ENCODE assay signal across 11 cellular contexts in genomic region chr17:40498281-40499084, GRCh38. TPM values are rescaled to one million over a fixed set of nuclear protein-coding genes. Genes with fewer than 3 reads are reported as not detected.
DNase-seq lines count a peak whose midpoint lies in the region; ATAC-seq and TF ChIP-seq lines count a peak whose summit lies in the region.
"Had no signal": no experiment of that assay in that cellular context is flagged by ENCODE, and none has a peak within 500 bp of the region (broad histone marks: within the 10 kb centered on the region; RNA-seq: fewer than 3 reads in every experiment).

No MANE protein-coding gene starts in this region.

- no peak for ATAC-seq in PC-3
- ATAC-seq in HG03457 (IDR thresholded peaks at IDR 0.05; ENCODE audit: unreplicated experiment) = no peak

- TF ChIP-seq CTCF in HFFc6 (IDR thresholded peaks at IDR 0.05) = no peak
- no peak for TF ChIP-seq CTCF in PC-3 (conservative IDR thresholded peaks at IDR 0.05; ENCODE audit: low read depth, low read length)
- no peak for TF ChIP-seq CTCF in suprapubic skin (IDR thresholded peaks at IDR 0.05)

- intact Hi-C loops in PC-3 (cut with micrococcal nuclease) = loop anchor here (2.0 kb wide), 1 partner anchor 18 kb away; no protein-coding TSS in a partner anchor

- H3K36me3 ChIP-seq in PC-3 (ENCODE audit: low read depth, low read length) (peaks cover 53% of the 10 kb centered on the region), iPS-20b (ENCODE audit: insufficient read depth, low read depth, low read length) (no peaks in the 10 kb centered on the region), suprapubic skin (peaks cover 13% of the 10 kb centered on the region)

- peak overlapping the region; percentile 65 for H3K27ac Mint-ChIP-seq in HFFc6
- H3K27ac Mint-ChIP-seq: activated T-helper 1 cell treated with anti-CD3 and anti-CD28 coated beads, Interleukin-12 subunit alpha, Interleukin-12 subunit beta, Interleukin-2, Interleukin-4 antibody, amounts not matched to agents 30 ng/mL and 10 ng/mL and 1 ng/mL, durations not matched to agents 14 hours and 24 hours and 36 hours had no signal

- no TSS peak for BruUV-seq in PC-3 (replicated peaks; lab: Mats Ljungman, UMichigan)

- H3K36me3 Mint-ChIP-seq in HFFc6 (ENCODE audit: low read depth) = no peaks in the 10 kb centered on the region

- H3K27me3 Mint-ChIP-seq in HFFc6 (ENCODE audit: insufficient read depth) = peaks cover 5% of the 10 kb centered on the region; the same call in 1 of the 2 replicates

- no peaks in the 10 kb centered on the region for H3K9me3 Mint-ChIP-seq in HFFc6
- H3K9me3 Mint-ChIP-seq: activated T-helper 1 cell treated with anti-CD3 and anti-CD28 coated beads, Interleukin-12 subunit alpha, Interleukin-12 subunit beta, Interleukin-2, Interleukin-4 antibody, amounts not matched to agents 30 ng/mL and 10 ng/mL and 1 ng/mL, durations not matched to agents 14 hours and 24 hours and 36 hours had no signal

- H3K9me3 ChIP-seq in PC-3 (ENCODE audit: low read length) (no peaks in the 10 kb centered on the region), iPS-20b (ENCODE audit: insufficient read depth, low read depth, low read length) (no peaks in the 10 kb centered on the region), suprapubic skin (no peaks in the 10 kb centered on the region)

- no peaks in the 10 kb centered on the region for H3K9me2 ChIP-seq in PC-3 (replicated peaks; ENCODE audit: low read length)

- peaks cover 39% of the 10 kb centered on the region for H3K4me1 Mint-ChIP-seq in HFFc6 (ENCODE audit: low read depth)

- H3K4me3 ChIP-seq in PC-3 (ENCODE audit: low read length) (peak overlapping the region; percentile 81), iPS-20b (ENCODE audit: low read length) (no peak overlapping the region), suprapubic skin (peak overlapping the region; percentile 59)

- H3K9ac ChIP-seq in PC-3 (ENCODE audit: low read length) (peak overlapping the region; percentile 46), iPS-20b (ENCODE audit: low read depth, low read length) (peak overlapping the region; percentile 16; the same call in 1 of the 2 replicates)

- CTCF ChIA-PET in PC-3 (lab: Charles Lee) = interaction anchor here (1.0 kb wide), 1 partner anchor 61 kb away, joined by 3 read pairs; no protein-coding TSS in a partner anchor

- H3F3A ChIP-seq in PC-3 (ENCODE audit: low read length, unreplicated experiment) = peaks cover 7% of the 10 kb centered on the region

- DNase-seq in HFFc6 (no peak), PC-3 (no peak), suprapubic skin (ENCODE audit: low spot score in 2 of 2) (no peak), NCI-H2227 treated with DMSO at 0.1 percent for 48 hours (lab: John Stamatoyannopoulos, UW) (no peak)
- no peak for DNase-seq in activated CD4-positive, alpha-beta T cell treated with anti-CD3 and anti-CD28 coated beads for 1 hour
- DNase-seq: foreskin melanocyte, MM.1S, RPMI8226 had no signal

- peaks cover 81% of the 10 kb centered on the region for H3K79me2 ChIP-seq in PC-3 (ENCODE audit: low read length)

- H3K27ac ChIP-seq in PC-3 (ENCODE audit: low read length) = peak overlapping the region; percentile 54
- peak overlapping the region; percentile 32 for H3K27ac ChIP-seq in iPS-20b (ENCODE audit: low read length)
- peak overlapping the region; percentile 91 for H3K27ac ChIP-seq in suprapubic skin

- H3K4me1 ChIP-seq in PC-3 (ENCODE audit: insufficient read depth, low read length) (peaks cover 45% of the 10 kb centered on the region), iPS-20b (ENCODE audit: insufficient read depth, low read length) (peaks cover 14% of the 10 kb centered on the region; the same call in 1 of the 2 replicates), suprapubic skin (peaks cover 61% of the 10 kb centered on the region)

- peak overlapping the region; percentile 90 for H3K4me2 ChIP-seq in PC-3 (ENCODE audit: low read length)

- H3K4me3 Mint-ChIP-seq in HFFc6 = no peak overlapping the region
- H3K4me3 Mint-ChIP-seq: activated T-helper 1 cell treated with anti-CD3 and anti-CD28 coated beads, Interleukin-12 subunit alpha, Interleukin-12 subunit beta, Interleukin-2, Interleukin-4 antibody, amounts not matched to agents 30 ng/mL and 10 ng/mL and 1 ng/mL, durations not matched to agents 14 hours and 24 hours and 36 hours had no signal

- TF ChIP-seq EP300 in suprapubic skin (IDR thresholded peaks at IDR 0.05) = no peak

- TF ChIP-seq POLR2A in suprapubic skin (IDR thresholded peaks at IDR 0.05) = no peak

- H3K27me3 ChIP-seq in PC-3 (ENCODE audit: low read length) = no peaks in the 10 kb centered on the region
- no peaks in the 10 kb centered on the region for H3K27me3 ChIP-seq in iPS-20b (ENCODE audit: insufficient read depth, low read length)
- no peaks in the 10 kb centered on the region for H3K27me3 ChIP-seq in suprapubic skin

- 53% methylated on average over 9 of the region's 9 CpGs for WGBS in suprapubic skin

- POLR2A ChIA-PET in PC-3 (lab: Charles Lee; ENCODE audit: unreplicated experiment) = no interaction called here

- H4K20me1 ChIP-seq in PC-3 (ENCODE audit: low read length) = peaks cover 31% of the 10 kb centered on the region; the same call in 1 of the 2 replicates

- no peak overlapping the region for H2AFZ ChIP-seq in PC-3 (ENCODE audit: low read length)

RNA-seq across cellular contexts. Expression of gene TNS4, which starts 2.9 kb away (rescaled TPM):
- total RNA-seq in HFFc6 (2021; fragmentation: NEBNext Ultra II Directional; extraction: Animal tissue kit (Norgen Biotek cat#: 25700)) = under 1 TPM in 1 of 6 experiments, not detected in 5; 0.17 TPM
- total RNA-seq in PC-3 (2014; rRNA removed) = 127 and 128 TPM in 2 replicates
- 1,000 to 10,000 TPM in 2 of 4 donors, 100 to 1,000 TPM in 2; 730 to 1,745 (median 1,078) TPM for total RNA-seq in suprapubic skin

RNA-seq across cellular contexts. Expression of gene IGFBP4, which starts 55.2 kb away (rescaled TPM):
- total RNA-seq in HFFc6 (2021; fragmentation: NEBNext Ultra II Directional; extraction: Animal tissue kit (Norgen Biotek cat#: 25700)) = 100 to 1,000 TPM; 575 to 816 (median 659) TPM
- total RNA-seq in PC-3 (2014; rRNA removed) (164 and 297 TPM in 2 replicates), suprapubic skin (10 to 100 TPM; 45.0 to 88.8 (median 74.6) TPM)

Comparison
In these comparisons a context has a peak if more than half of its experiments do, and no peak if none do; other contexts are left out.
1. H3K27ac ChIP-seq: peak in every context shown above with its lines; median percentile 91 in suprapubic skin; 54 in PC-3; 32 in iPS-20b.
2. RNA of gene TNS4, which starts 2.9 kb away (total RNA-seq): 730 to 1,745 TPM in suprapubic skin and 127 to 128 TPM in PC-3; 0.17 TPM in HFFc6; every median in the first group is over 100 times any median in the second.